Comparison of ENCODE assay signal across 8 cellular contexts in the genomic region with DNA sequence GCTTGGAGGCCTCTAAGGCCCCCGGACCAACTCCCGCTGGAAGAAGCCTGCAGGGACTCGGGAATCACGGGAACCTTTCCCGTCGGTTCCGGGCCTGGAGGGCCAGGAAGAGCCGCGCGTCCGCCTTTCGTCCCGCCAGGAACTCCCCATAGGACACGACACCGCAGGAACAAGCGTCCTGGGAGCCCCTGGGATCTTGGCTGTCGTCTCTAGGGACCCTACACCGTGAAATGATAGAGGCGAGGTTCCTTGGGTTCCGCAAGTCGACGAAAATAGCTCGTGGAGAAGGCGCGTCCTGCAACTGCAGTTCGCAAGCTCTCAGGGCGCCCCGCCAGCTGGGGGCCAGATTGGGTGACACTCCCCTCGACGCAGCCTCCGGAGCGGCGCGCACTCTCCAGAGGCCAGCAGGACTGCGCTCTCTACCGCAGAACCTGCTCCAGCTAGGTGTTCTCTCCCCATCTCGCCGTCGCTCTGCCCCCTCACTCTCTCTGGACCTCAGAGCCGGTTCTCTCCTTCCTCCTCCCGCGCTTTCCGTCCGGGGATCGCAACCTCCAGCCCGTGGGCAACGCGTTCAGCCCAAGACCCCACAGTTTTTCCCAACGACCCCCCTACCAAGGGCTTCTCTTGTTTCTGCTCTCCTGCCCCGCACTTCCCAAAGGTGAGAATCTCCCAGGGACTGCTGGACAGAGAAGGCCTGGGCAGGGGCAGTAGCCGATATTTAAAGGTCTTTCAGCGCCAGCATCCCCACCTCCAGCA. TPM values are rescaled to one million over a fixed set of nuclear protein-coding genes. Genes with fewer than 3 reads are reported as not detected.
DNase-seq lines count a peak whose midpoint lies in the region; ATAC-seq and TF ChIP-seq lines count a peak whose summit lies in the region.

No MANE protein-coding gene starts in this region.

- DNase-seq in ELF-1 (ENCODE audit: low read depth, low spot score) (peak; percentile 72), RKO (ENCODE audit: low spot score) (peak; percentile 29), fibroblast of villous mesenchyme (ENCODE audit: low read depth) (peak; percentile 40), progenitor cell of endocrine pancreas (ENCODE audit: low spot score, unreplicated experiment) (no peak), HPDE6-E6E7 (ENCODE audit: extremely low spot score) (no peak), kidney glomerular epithelial cell (lab: John Stamatoyannopoulos, UW) (no peak), NCI-H510A (lab: John Stamatoyannopoulos, UW) (no peak)

- H3K4me1 Mint-ChIP-seq in progenitor cell of endocrine pancreas (ENCODE audit: low read depth) = peaks cover 41% of the 10 kb centered on the region

- peaks cover 78% of the 10 kb centered on the region for H3K27me3 Mint-ChIP-seq in progenitor cell of endocrine pancreas

- TF ChIP-seq CTCF in fibroblast of villous mesenchyme (IDR thresholded peaks at IDR 0.05; ENCODE audit: insufficient read depth, low read depth, low read length) = no peak
- TF ChIP-seq CTCF in progenitor cell of endocrine pancreas (IDR thresholded peaks at IDR 0.05; ENCODE audit: unreplicated experiment) = no peak

- peak overlapping the region; percentile 85 for H3K4me3 ChIP-seq in fibroblast of villous mesenchyme (ENCODE audit: low read depth, low read length)

- no peak overlapping the region for H3K27ac Mint-ChIP-seq in progenitor cell of endocrine pancreas

- no peak for ATAC-seq in GM19328 (IDR thresholded peaks at IDR 0.05; ENCODE audit: unreplicated experiment)

- H3K36me3 Mint-ChIP-seq in progenitor cell of endocrine pancreas (ENCODE audit: insufficient read depth) = no peaks in the 10 kb centered on the region

- peak overlapping the region; percentile 82 for H3K4me3 Mint-ChIP-seq in progenitor cell of endocrine pancreas (ENCODE audit: low read depth)

- H3K9me3 Mint-ChIP-seq in progenitor cell of endocrine pancreas (ENCODE audit: low read depth) = no peaks in the 10 kb centered on the region

RNA-seq across cellular contexts. Expression of a gene that starts 0.8 kb away (rescaled TPM):
- 9.9 and 11.0 TPM in 2 replicates for total RNA-seq in fibroblast of villous mesenchyme
- total RNA-seq in progenitor cell of endocrine pancreas = 2.7 and 7.5 TPM in 2 replicates

Comparison
In these comparisons a context has a peak if more than half of its experiments do, and no peak if none do; other contexts are left out.
1. DNase-seq: peak in ELF-1 (single experiment), RKO (single experiment) and fibroblast of villous mesenchyme (single experiment); none in progenitor cell of endocrine pancreas (single experiment), HPDE6-E6E7 (single experiment), kidney glomerular epithelial cell (single experiment) and NCI-H510A (single experiment).